9 cellular contexts compared by ENCODE assay signal in the genomic region with DNA sequence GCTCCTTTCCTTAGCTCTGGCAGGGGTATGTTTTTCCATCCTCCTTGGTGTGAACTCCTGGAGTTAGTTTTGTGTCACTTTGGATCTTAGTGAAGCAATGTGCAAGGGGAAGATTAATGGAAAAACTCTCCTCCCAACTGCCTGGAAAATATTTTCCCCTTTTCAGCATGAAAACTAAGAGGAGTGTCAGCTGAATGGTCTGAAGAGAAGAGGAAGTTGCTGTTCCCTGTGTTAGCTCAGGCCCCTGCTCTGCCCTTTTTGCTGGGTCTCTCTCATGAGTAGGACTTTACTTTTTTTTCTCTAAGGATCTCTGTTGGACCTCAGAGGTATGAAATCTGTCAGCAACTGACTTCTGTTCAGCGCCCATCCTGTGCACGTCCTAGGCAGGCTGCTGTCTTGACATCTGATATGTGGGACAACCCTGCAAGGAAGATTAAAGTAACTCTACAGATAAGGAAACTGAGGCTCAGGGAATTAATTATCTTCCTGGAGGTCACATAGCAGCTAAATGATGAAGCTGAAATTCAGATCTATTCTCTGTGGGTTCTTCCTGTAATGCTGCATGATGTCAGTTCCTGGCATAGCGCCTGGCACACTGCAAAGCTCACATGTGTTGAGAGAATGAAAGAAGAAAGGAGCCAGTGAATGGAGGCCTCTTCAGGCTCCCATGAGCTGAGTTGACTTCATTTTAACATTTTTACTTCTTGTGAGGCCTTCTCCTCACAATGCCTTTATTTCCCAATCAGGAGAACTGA.
DNase-seq lines count a peak whose midpoint lies in the region; ATAC-seq and TF ChIP-seq lines count a peak whose summit lies in the region.
"Had no signal": no experiment of that assay in that cellular context is flagged by ENCODE, and none has a peak within 500 bp of the region (broad histone marks: within the 10 kb centered on the region; RNA-seq: fewer than 3 reads in every experiment).

No MANE protein-coding gene starts in this region.

- no peaks in the 10 kb centered on the region for H3K36me3 ChIP-seq in mammary epithelial cell (ENCODE audit: insufficient read depth, low read length)
- no peaks in the 10 kb centered on the region for H3K36me3 ChIP-seq in lower lobe of right lung
- H3K36me3 ChIP-seq in upper lobe of right lung = no peaks in the 10 kb centered on the region
- no peaks in the 10 kb centered on the region for H3K36me3 ChIP-seq in HAP-1 (replicated peaks)

- CTCF ChIA-PET in mammary epithelial cell (lab: Charles Lee; ENCODE audit: low non-redundant PET) = interaction anchor here (0.6 kb wide), 1 partner anchor 46 kb away, joined by 5 read pairs; no protein-coding TSS in a partner anchor

- intact Hi-C loops in mammary epithelial cell (cut with micrococcal nuclease) (loop anchor here (5.0 kb wide), 1 partner anchor 182 kb away; no protein-coding TSS in a partner anchor), lower lobe of right lung (cut with DNase I) (no loop called here), upper lobe of right lung (cut with DNase I) (no loop called here)

- H3K27ac ChIP-seq in mammary epithelial cell (ENCODE audit: insufficient read depth, low read depth, low read length) = no peak overlapping the region
- H3K27ac ChIP-seq in lower lobe of right lung = peak overlapping the region; percentile 55
- H3K27ac ChIP-seq in upper lobe of right lung = peak overlapping the region; percentile 27

- H2AFZ ChIP-seq in mammary epithelial cell (ENCODE audit: low read depth, low read length) = no peak overlapping the region

- H3K4me2 ChIP-seq in mammary epithelial cell (ENCODE audit: insufficient read depth, low read depth, low read length) = no peak overlapping the region

- dilution Hi-C loops in mammary epithelial cell (cut with HindIII; ENCODE audit: low sequenced_read_pairs) = no loop called here

- DNase-seq in SKM-1 treated with dmso at 0.1 percent for 144 hours (lab: John Stamatoyannopoulos, UW; ENCODE audit: unreplicated experiment) (peak; percentile 22), SKM-1 (lab: John Stamatoyannopoulos, UW; ENCODE audit: unreplicated experiment) (no peak), mammary epithelial cell (peak; percentile 60), lower lobe of right lung (no peak), upper lobe of right lung (no peak), HAP-1 (ENCODE audit: low spot score in 2 of 2) (no peak)
- DNase-seq: CD4-positive, CD25-positive, alpha-beta regulatory T cell had no signal

- 100% methylated on average over 3 of the region's 3 CpGs for WGBS in mammary epithelial cell (ENCODE audit: low coverage, missing lambda C conversion rate)

- H3K9me3 ChIP-seq in mammary epithelial cell (replicated peaks; ENCODE audit: insufficient read depth, low read length) (no peaks in the 10 kb centered on the region), lower lobe of right lung (no peaks in the 10 kb centered on the region), upper lobe of right lung (no peaks in the 10 kb centered on the region), HAP-1 (no peaks in the 10 kb centered on the region)

- TF ChIP-seq CTCF in mammary epithelial cell (conservative IDR thresholded peaks at IDR 0.05 in 1 of 2, IDR thresholded peaks at IDR 0.05 in 1 of 2; ENCODE audit: extremely low read depth in 1 of 2, insufficient read depth in 1 of 2, low read depth in 1 of 2, low read length in 2 of 2) = no peak
- no peak for TF ChIP-seq CTCF in lower lobe of right lung (IDR thresholded peaks at IDR 0.05)
- no peak for TF ChIP-seq CTCF in upper lobe of right lung (IDR thresholded peaks at IDR 0.05)

- in situ Hi-C loops in mammary epithelial cell (cut with MboI; ENCODE audit: low sequenced_read_pairs in 2 of 2) (loop anchor here in 1 of 2 donors (5.0 to 25.0 kb wide), 2 partner anchors 37 to 428 kb away; no protein-coding TSS in a partner anchor), HAP-1 (cut with MboI; ENCODE audit: low sequenced_read_pairs) (no loop called here)

- BruUV-seq in mammary epithelial cell (replicated peaks; lab: Mats Ljungman, UMichigan) = no TSS peak

- ATAC-seq in lower lobe of right lung (peak in 1 of 2 donors; percentile 7), upper lobe of right lung (peak; percentile 15), GM19324 (IDR thresholded peaks at IDR 0.05; ENCODE audit: low FRiP score, unreplicated experiment) (no peak), GM18868 (IDR thresholded peaks at IDR 0.05; ENCODE audit: unreplicated experiment) (no peak)

- peaks cover 52% of the 10 kb centered on the region for H3K4me1 ChIP-seq in mammary epithelial cell (ENCODE audit: insufficient read depth, low read length)
- H3K4me1 ChIP-seq in lower lobe of right lung = peaks cover 38% of the 10 kb centered on the region
- peaks cover 13% of the 10 kb centered on the region for H3K4me1 ChIP-seq in upper lobe of right lung
- no peaks in the 10 kb centered on the region for H3K4me1 ChIP-seq in HAP-1

- no peaks in the 10 kb centered on the region for H3K79me2 ChIP-seq in mammary epithelial cell (ENCODE audit: insufficient read depth, low read length)

- no peaks in the 10 kb centered on the region for H4K20me1 ChIP-seq in mammary epithelial cell (ENCODE audit: insufficient read depth, low read length)

- H3K27me3 ChIP-seq in mammary epithelial cell (ENCODE audit: insufficient read depth, low read length) = no peaks in the 10 kb centered on the region
- H3K27me3 ChIP-seq in lower lobe of right lung (ENCODE audit: low read depth) = no peaks in the 10 kb centered on the region
- no peaks in the 10 kb centered on the region for H3K27me3 ChIP-seq in upper lobe of right lung
- H3K27me3 ChIP-seq in HAP-1 (ENCODE audit: low read depth) = no peaks in the 10 kb centered on the region

- H3K9ac ChIP-seq in mammary epithelial cell (ENCODE audit: insufficient read depth, low read length) = no peak overlapping the region

- H3K4me3 ChIP-seq in mammary epithelial cell (replicated peaks in 1 of 3; ENCODE audit: insufficient read depth in 1 of 3, low read depth in 2 of 3, low read length in 3 of 3) = no peak overlapping the region
- no peak overlapping the region for H3K4me3 ChIP-seq in lower lobe of right lung
- H3K4me3 ChIP-seq in upper lobe of right lung = no peak overlapping the region
- no peak overlapping the region for H3K4me3 ChIP-seq in HAP-1

Comparison
In these comparisons a context has a peak if more than half of its experiments do, and no peak if none do; other contexts are left out.
1. DNase-seq: peak in SKM-1 treated with dmso at 0.1 percent for 144 hours (single experiment) and mammary epithelial cell (single experiment); none in SKM-1 (single experiment), lower lobe of right lung (single experiment), upper lobe of right lung (single experiment) and HAP-1 (0 of 2).